In the genomic region with DNA sequence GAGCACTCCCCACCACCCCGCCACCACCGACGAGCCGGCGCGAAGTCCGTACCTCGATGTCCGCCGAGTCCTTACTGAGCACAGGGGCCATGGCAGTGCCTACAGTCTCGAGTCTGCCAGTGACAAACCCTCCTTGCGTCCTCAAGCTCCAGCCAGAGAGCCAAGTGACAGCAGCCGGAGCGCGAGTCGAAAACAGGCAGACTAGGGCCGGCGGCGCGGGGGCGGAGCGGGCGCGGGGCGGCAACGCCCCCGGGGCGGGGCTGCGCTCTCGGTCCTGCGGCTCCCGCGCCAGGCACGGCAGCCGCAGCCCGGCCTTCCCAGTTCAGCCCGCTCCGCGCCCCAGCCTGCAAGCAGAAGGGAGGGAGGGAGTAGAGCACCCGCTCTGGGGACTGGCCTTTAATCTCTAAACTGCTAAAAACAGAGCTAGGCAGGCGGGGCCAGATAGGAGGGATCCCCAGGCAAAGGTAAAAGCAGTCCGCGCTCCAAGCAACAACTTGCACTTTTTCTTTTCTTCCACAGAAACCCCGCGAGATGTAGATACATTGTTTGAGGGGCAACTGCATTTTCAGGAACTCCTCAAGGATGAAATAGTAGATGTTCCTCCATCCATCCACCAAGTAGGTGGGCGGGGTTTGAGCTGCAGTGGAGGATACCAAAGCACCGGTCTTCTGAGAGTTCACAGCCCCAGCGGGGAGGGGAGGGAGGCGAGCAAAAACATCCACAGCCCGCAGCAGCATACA, we compare ENCODE assay signal across 8 cellular contexts. TPM values are rescaled to one million over a fixed set of nuclear protein-coding genes. Genes with fewer than 3 reads are reported as not detected.
A peak's percentile ranks its signal among the peaks of the same experiment; 100 is the strongest.
DNase-seq lines count a peak whose midpoint lies in the region; TF ChIP-seq lines count a peak whose summit lies in the region.

A gene (minus strand): TSS at position 203 of the 740 bp plus-strand sequence. CDS start 112 bp downstream, at position 91.

- H3K4me3 ChIP-seq in endocrine pancreas (ENCODE audit: control insufficient read depth, insufficient read depth, low read length) = peak within 1 kb of the TSS; percentile 74

- H3K4me1 ChIP-seq in endocrine pancreas (ENCODE audit: control insufficient read depth, insufficient read depth, low read length) = no peaks in the 10 kb centered on the region

- H3K9me3 ChIP-seq in endocrine pancreas (ENCODE audit: control insufficient read depth, low read length) = no peaks in the 10 kb centered on the region

- no peaks in the 10 kb centered on the region for H3K36me3 ChIP-seq in endocrine pancreas (ENCODE audit: control insufficient read depth, insufficient read depth, low read length)

- peaks cover 2% of the 10 kb centered on the region for H3K27me3 ChIP-seq in endocrine pancreas (ENCODE audit: control insufficient read depth, insufficient read depth, low read length)

- DNase-seq in CMK (ENCODE audit: low read depth) (peak; percentile 14), GM20000 (ENCODE audit: low spot score) (peak; percentile 89), HS-5 (ENCODE audit: low read depth) (peak; percentile 68), NOMO-1 (lab: John Stamatoyannopoulos, UW; ENCODE audit: unreplicated experiment in 2 of 2) (peak; percentile 84 to 92), mesenteric fat pad (ENCODE audit: low spot score) (peak; percentile 97)
- peak; percentile 63 to 69 (median 68) for DNase-seq in activated CD8-positive, alpha-beta memory T cell treated with anti-CD3 and anti-CD28 coated beads for 48 hours (ENCODE audit: low read depth in 2 of 3, low spot score in 2 of 3)
- DNase-seq in stimulated activated CD8-positive, alpha-beta memory T cell treated with anti-CD3 and anti-CD28 coated beads, Interleukin-15, amount 100 ng/mL, for 24 hours (ENCODE audit: low read depth) = peak; percentile 67

- TF ChIP-seq CTCF in GM20000 (IDR thresholded peaks at IDR 0.05; ENCODE audit: extremely low read depth, missing control alignments) = no peak

- H3K9ac ChIP-seq in endocrine pancreas (ENCODE audit: control insufficient read depth, insufficient read depth, low read length) = peak within 1 kb of the TSS; percentile 84

RNA-seq across cellular contexts. Expression of the gene that starts here (rescaled TPM):
- 48.6 TPM for total RNA-seq in mesenteric fat pad

Comparison
In these comparisons a context has a peak if more than half of its experiments do, and no peak if none do; other contexts are left out.
1. Peak in every context shown above with its lines: DNase-seq and H3K4me3 ChIP-seq.
2. DNase-seq: peak in every context shown above with its lines; median percentile 97 in mesenteric fat pad; 89 in GM20000; 88 in NOMO-1; 68 in HS-5; 68 in activated CD8-positive, alpha-beta memory T cell treated with anti-CD3 and anti-CD28 coated beads for 48 hours; 67 in stimulated activated CD8-positive, alpha-beta memory T cell treated with anti-CD3 and anti-CD28 coated beads, Interleukin-15, amount 100 ng/mL, for 24 hours; 14 in CMK.